In genomic region chr17:43576563-43577229, GRCh38 we compare ENCODE assay signal across 8 cellular contexts. TPM values are rescaled to one million over a fixed set of nuclear protein-coding genes. Genes with fewer than 3 reads are reported as not detected.
DNase-seq lines count a peak whose midpoint lies in the region; ATAC-seq, FAIRE-seq and TF ChIP-seq lines count a peak whose summit lies in the region.

No MANE protein-coding gene starts in this region.

- no peak overlapping the region for H3K27ac ChIP-seq in small intestine (ENCODE audit: low read depth in 1 of 2, low read length in 1 of 2)

- ATAC-seq in HG03469 (IDR thresholded peaks at IDR 0.05; ENCODE audit: unreplicated experiment) (no peak), HG03460 (IDR thresholded peaks at IDR 0.05; ENCODE audit: unreplicated experiment) (no peak)

- no peaks in the 10 kb centered on the region for H3K36me3 ChIP-seq in small intestine (ENCODE audit: control insufficient read depth in 2 of 2, insufficient read depth in 2 of 2, low read length in 2 of 2)

- peaks cover 0 to 3% of the 10 kb centered on the region in 2 donors for H3K4me1 ChIP-seq in small intestine (ENCODE audit: control insufficient read depth in 2 of 2, insufficient read depth in 1 of 2, low read depth in 1 of 2, low read length in 1 of 2)

- no peaks in the 10 kb centered on the region for H3K9me3 ChIP-seq in small intestine (ENCODE audit: control insufficient read depth, low read depth)

- DNase-seq in GM10266 (ENCODE audit: extremely low spot score): peak; percentile 69
- DNase-seq in NCI-H1105 treated with DMSO at 0.1 percent for 48 hours (lab: John Stamatoyannopoulos, UW): peak; percentile 28
- DNase-seq in T-helper 2 cell: peak; percentile 27 to 61 (median 42)
- peak in 53 of 58 donors; percentile 5 to 72 (median 35) for DNase-seq in anterior cingulate cortex (lab: John Stamatoyannopoulos, UW)
- DNase-seq in hepatic stellate cell (ENCODE audit: low spot score): peak; percentile 76
- peak; percentile 82 for DNase-seq in small intestine

- no peak overlapping the region for H3K4me3 ChIP-seq in small intestine (ENCODE audit: low read depth in 1 of 2, low read length in 2 of 2)

- no peaks in the 10 kb centered on the region for H3K27me3 ChIP-seq in small intestine (ENCODE audit: control insufficient read depth in 2 of 2, insufficient read depth in 2 of 2, low read length in 2 of 2)

- FAIRE-seq in small intestine (lab: Jason Lieb, UNC): no peak

- TF ChIP-seq CTCF in GM10266 (IDR thresholded peaks at IDR 0.05; ENCODE audit: control insufficient read depth, insufficient read depth, low read depth, missing control alignments): peak; percentile 94

- 15 to 19% (median 16%) methylated on average over 10 of the region's 10 CpGs for WGBS in small intestine, 3 donors

RNA-seq across cellular contexts. Expression of gene ETV4, which starts 30.6 kb away (rescaled TPM):
- polyA plus RNA-seq in small intestine: 1 to 10 TPM; 1.3 to 6.9 (median 2.2) TPM

Comparison
In these comparisons a context has a peak if more than half of its experiments do, and no peak if none do; other contexts are left out.
1. DNase-seq: peak in every context shown above with its lines; median percentile 82 in small intestine; 76 in hepatic stellate cell; 69 in GM10266; 42 in T-helper 2 cell; 35 in anterior cingulate cortex; 28 in NCI-H1105 treated with DMSO at 0.1 percent for 48 hours.